In genomic region chr7:83150310-83150709, GRCh38 we compare ENCODE assay signal across 17 cellular contexts. TPM values are rescaled to one million over a fixed set of nuclear protein-coding genes. Genes with fewer than 3 reads are reported as not detected.
"Had no signal": no experiment of that assay in that cellular context is flagged by ENCODE, and none has a peak within 500 bp of the region (broad histone marks: within the 10 kb centered on the region; RNA-seq: fewer than 3 reads in every experiment).

No MANE protein-coding gene starts in this region.

- DNase-seq: activated CD4-positive, alpha-beta T cell treated with anti-CD3 and anti-CD28 coated beads for 1 hour; activated CD4-positive, alpha-beta T cell treated with anti-CD3 and anti-CD28 coated beads, Interleukin-2, amount 50 U/mL, for 48 hours; activated CD8-positive, alpha-beta memory T cell treated with anti-CD3 and anti-CD28 coated beads, Interleukin-2, amount 10 ng/mL, durations not matched to agents 7 days and 5 days; activated effector memory CD4-positive, alpha-beta T cell treated with Interleukin-2 at 50 U/mL for 16 hours; activated T-cell treated with anti-CD3 and anti-CD28 coated beads, Interleukin-2, amount 50 U/mL, for 1 hour; caudate nucleus; colonic mucosa; foreskin melanocyte; nephron progenitor cell; occipital lobe; stimulated activated CD4-positive, alpha-beta T cell treated with anti-CD3 and anti-CD28 coated beads, Interleukin-2, amount 100 ng/mL, for 48 hours; stimulated activated naive CD4-positive, alpha-beta T cell; T-helper 2 cell; tibial artery had no signal

- H3K4me3 ChIP-seq: colonic mucosa, right atrium auricular region, tibial artery, vagina had no signal

- H3K4me1 ChIP-seq: colonic mucosa, right atrium auricular region, tibial artery had no signal

- H3K9me3 ChIP-seq: colonic mucosa, right atrium auricular region, tibial artery, vagina had no signal

- ATAC-seq: activated CD8-positive, alpha-beta memory T cell treated with anti-CD3 and anti-CD28 coated beads, Interleukin-2, amount 10 ng/mL, durations not matched to agents 7 days and 5 days had no signal

- H3K27me3 ChIP-seq: colonic mucosa, right atrium auricular region, tibial artery, vagina had no signal

- FAIRE-seq: TTC549 had no signal

- H3K36me3 ChIP-seq: colonic mucosa, right atrium auricular region, tibial artery had no signal

- H3K27ac ChIP-seq: colonic mucosa, right atrium auricular region, tibial artery, vagina had no signal

RNA-seq across cellular contexts. Expression of gene PCLO, which starts 12.4 kb away (rescaled TPM):
- total RNA-seq: activated CD8-positive, alpha-beta memory T cell treated with anti-CD3 and anti-CD28 coated beads, Interleukin-2, amount 10 ng/mL, durations not matched to agents 7 days and 5 days had no signal
